20 cellular contexts compared by ENCODE assay signal in genomic region chr6:53930330-53930729, GRCh38.
"Had no signal": no experiment of that assay in that cellular context is flagged by ENCODE, and none has a peak within 500 bp of the region (broad histone marks: within the 10 kb centered on the region; RNA-seq: fewer than 3 reads in every experiment).

No MANE protein-coding gene starts in this region.

- H3K9me3 ChIP-seq: sigmoid colon, spleen, tibial artery had no signal

- H3K36me3 ChIP-seq: sigmoid colon, spleen had no signal

- H3K27me3 ChIP-seq: sigmoid colon, spleen, tibial artery had no signal

- H3K27ac ChIP-seq: sigmoid colon, spleen, tibial artery had no signal

- H3K4me1 ChIP-seq: spleen had no signal

- H3K4me3 ChIP-seq: sigmoid colon, spleen, tibial artery had no signal

- ATAC-seq: activated CD8-positive, alpha-beta T cell treated with anti-CD3 and anti-CD28 coated beads for 36 hours; activated naive CD8-positive, alpha-beta T cell treated with anti-CD3 and anti-CD28 coated beads, Interleukin-2, amount 50 U/mL, for 24 hours; left ventricle myocardium superior; stimulated activated naive B cell treated with anti-CD40 and anti-IgM and Interleukin-4, amounts not matched to agents 10 μg/mL and 1 μg/mL and 100 μg/mL, for 72 hours had no signal

- DNase-seq: activated CD4-positive, alpha-beta T cell treated with anti-CD3 and anti-CD28 coated beads for 48 hours; activated CD4-positive, CD25-positive, alpha-beta regulatory T cell; activated CD8-positive, alpha-beta T cell treated with anti-CD3 and anti-CD28 coated beads for 36 hours; activated naive CD4-positive, alpha-beta T cell treated with anti-CD3 and anti-CD28 coated beads, Interleukin-2, amount 10 ng/mL, durations not matched to agents 7 days and 5 days; activated naive CD8-positive, alpha-beta T cell treated with anti-CD3 and anti-CD28 coated beads, Interleukin-2, amount 50 U/mL, for 24 hours; activated T-cell treated with anti-CD3 and anti-CD28 coated beads, Interleukin-2, amount 50 U/mL, for 24 hours; anterior cingulate cortex; central memory CD4-positive, alpha-beta T cell; endodermal cell; erythroblast; immature natural killer cell; left ventricle myocardium superior; nephron progenitor cell; nucleus accumbens; sigmoid colon; spleen; stimulated activated CD4-positive, alpha-beta T cell treated with anti-CD3 and anti-CD28 coated beads, Interleukin-4, amount 100 ng/mL, for 4 hours; stimulated activated naive B cell treated with anti-CD40 and anti-IgM and Interleukin-4, amounts not matched to agents 10 μg/mL and 1 μg/mL and 100 μg/mL, for 72 hours; T-helper 9 cell; tibial artery had no signal
